In genomic region chr1:77874804-77875445, GRCh38 we compare ENCODE assay signal across 23 cellular contexts. TPM values are rescaled to one million over a fixed set of nuclear protein-coding genes. Genes with fewer than 3 reads are reported as not detected.
DNase-seq lines count a peak whose midpoint lies in the region; ATAC-seq and TF ChIP-seq lines count a peak whose summit lies in the region.
"Had no signal": no experiment of that assay in that cellular context is flagged by ENCODE, and none has a peak within 500 bp of the region (broad histone marks: within the 10 kb centered on the region; RNA-seq: fewer than 3 reads in every experiment).

No MANE protein-coding gene starts in this region.

- no peaks in the 10 kb centered on the region for H3K27me3 ChIP-seq in A673 (replicated peaks; ENCODE audit: insufficient read depth, low read depth, low read length, poor library complexity)
- H3K27me3 ChIP-seq in GM23338 (ENCODE audit: insufficient read depth) = no peaks in the 10 kb centered on the region
- H3K27me3 ChIP-seq in psoas muscle (ENCODE audit: insufficient read depth in 3 of 3, low read length in 2 of 3) = no peaks in the 10 kb centered on the region
- H3K27me3 ChIP-seq: adrenal gland, right lobe of liver, vagina had no signal

- intact Hi-C loops in A673 (cut with micrococcal nuclease; ENCODE audit: unreplicated experiment) = no loop called here
- intact Hi-C loops in psoas muscle (cut with DNase I) = no loop called here

- ATAC-seq in GM23338 = no peak
- ATAC-seq in psoas muscle = no peak
- ATAC-seq: A549; activated CD8-positive, alpha-beta T cell treated with anti-CD3 and anti-CD28 coated beads for 36 hours; left colon; mucosa of descending colon; right lobe of liver had no signal

- H3K4me2 ChIP-seq in GM23338 = no peak overlapping the region
- H3K4me2 ChIP-seq: A549 had no signal

- POLR2A ChIA-PET in A673 (lab: Charles Lee; ENCODE audit: low non-redundant PET) = no interaction called here

- H3K36me3 ChIP-seq in A673 (ENCODE audit: insufficient read depth, low read length, poor library complexity, severe bottlenecking) (no peaks in the 10 kb centered on the region), GM23338 (ENCODE audit: insufficient read depth) (no peaks in the 10 kb centered on the region), psoas muscle (ENCODE audit: insufficient read depth in 1 of 2, low read depth in 1 of 2) (peaks cover 0 to 11% of the 10 kb centered on the region in 2 donors)
- H3K36me3 ChIP-seq: adrenal gland, right lobe of liver, vagina had no signal

- H3K9me3 ChIP-seq in A673 (ENCODE audit: low read depth, low read length, poor library complexity, severe bottlenecking) (no peaks in the 10 kb centered on the region), psoas muscle (no peaks in the 10 kb centered on the region)
- H3K9me3 ChIP-seq: A549, adrenal gland, mucosa of descending colon, right lobe of liver, vagina had no signal

- H3K27ac Mint-ChIP-seq in GM23338 = no peak overlapping the region
- H3K27ac Mint-ChIP-seq: activated CD8-positive, alpha-beta T cell treated with anti-CD3 and anti-CD28 coated beads for 36 hours; CD4-positive, CD25-positive, alpha-beta regulatory T cell had no signal

- H3K36me3 Mint-ChIP-seq in GM23338 (ENCODE audit: low read depth) = peaks cover 9% of the 10 kb centered on the region; the same call in 1 of the 3 replicates

- CTCF ChIA-PET in A673 (lab: Charles Lee) = no interaction called here

- no peak overlapping the region for H3K4me3 Mint-ChIP-seq in GM23338
- H3K4me3 Mint-ChIP-seq: activated CD8-positive, alpha-beta T cell treated with anti-CD3 and anti-CD28 coated beads for 36 hours; CD4-positive, CD25-positive, alpha-beta regulatory T cell had no signal

- no peak overlapping the region for H3K27ac ChIP-seq in A673 (ENCODE audit: low read depth, low read length, poor library complexity, severe bottlenecking)
- H3K27ac ChIP-seq in GM23338 (ENCODE audit: low read depth) = no peak overlapping the region
- H3K27ac ChIP-seq in psoas muscle = no peak overlapping the region
- H3K27ac ChIP-seq: A549, adrenal gland, right lobe of liver, vagina, VCaP had no signal

- TF ChIP-seq CTCF in A673 (conservative IDR thresholded peaks at IDR 0.05; ENCODE audit: low read depth, low read length) = no peak
- TF ChIP-seq CTCF in foreskin fibroblast (IDR thresholded peaks at IDR 0.05; ENCODE audit: low read depth, low read length) = no peak
- no peak for TF ChIP-seq CTCF in GM23338 (conservative IDR thresholded peaks at IDR 0.05; ENCODE audit: low read depth in 2 of 2)
- no peak for TF ChIP-seq CTCF in psoas muscle (IDR thresholded peaks at IDR 0.05)

- no peaks in the 10 kb centered on the region for H4K20me1 ChIP-seq in GM23338 (replicated peaks; ENCODE audit: insufficient read depth)

- no peaks in the 10 kb centered on the region for H3K4me1 Mint-ChIP-seq in GM23338
- H3K4me1 Mint-ChIP-seq: CD4-positive, CD25-positive, alpha-beta regulatory T cell had no signal

- WGBS in psoas muscle, 3 donors = 97 to 99% (median 99%) methylated on average over 4 of the region's 4 CpGs

- no TSS peak for BruUV-seq in A673 (replicated peaks; lab: Mats Ljungman, UMichigan)

- no peak overlapping the region for H2AFZ ChIP-seq in GM23338

- H3K9me3 Mint-ChIP-seq in GM23338 = peaks cover 5% of the 10 kb centered on the region; the same call in 1 of the 3 replicates
- H3K9me3 Mint-ChIP-seq: activated CD8-positive, alpha-beta T cell treated with anti-CD3 and anti-CD28 coated beads for 36 hours; CD4-positive, CD25-positive, alpha-beta regulatory T cell had no signal

- no peaks in the 10 kb centered on the region for H3K27me3 Mint-ChIP-seq in GM23338 (ENCODE audit: insufficient read depth, low read depth, poor library complexity)
- H3K27me3 Mint-ChIP-seq: activated CD8-positive, alpha-beta T cell treated with anti-CD3 and anti-CD28 coated beads for 36 hours; CD4-positive, CD25-positive, alpha-beta regulatory T cell had no signal

- no peaks in the 10 kb centered on the region for H3K9me2 ChIP-seq in GM23338 (ENCODE audit: insufficient read depth)

- H3K4me1 ChIP-seq in A673 (ENCODE audit: insufficient read depth, low read length, poor library complexity, severe bottlenecking) (no peaks in the 10 kb centered on the region), GM23338 (ENCODE audit: insufficient read depth) (no peaks in the 10 kb centered on the region), psoas muscle (no peaks in the 10 kb centered on the region)
- H3K4me1 ChIP-seq: adrenal gland, right lobe of liver, vagina had no signal

- peak; percentile 21 for DNase-seq in A673 (ENCODE audit: low spot score)
- DNase-seq in HPDE6-E6E7 (ENCODE audit: extremely low spot score) = peak; percentile 25
- peak; percentile 36 for DNase-seq in amniotic epithelial cell (ENCODE audit: low read depth)
- DNase-seq in foreskin fibroblast = peak; percentile 47 to 71
- DNase-seq in GM23338 (ENCODE audit: low spot score) = no peak
- DNase-seq in kidney glomerular epithelial cell (lab: John Stamatoyannopoulos, UW) = no peak
- no peak for DNase-seq in activated CD8-positive, alpha-beta memory T cell treated with anti-CD3 and anti-CD28 coated beads, Interleukin-2, amount 50 U/mL, for 48 hours
- DNase-seq in psoas muscle = no peak
- DNase-seq: activated CD8-positive, alpha-beta T cell treated with anti-CD3 and anti-CD28 coated beads for 36 hours; adrenal gland; CD4-positive, CD25-positive, alpha-beta regulatory T cell; cortex of kidney; GOT3; hypothalamus; left colon; mucosa of descending colon; NCI-H1694 treated with DMSO at 0.1 percent for 48 hours; right lobe of liver; stimulated activated CD4-positive, alpha-beta T cell treated with anti-CD3 and anti-CD28 coated beads, Interleukin-1b, Interleukin-23, amount 100 ng/mL, for 48 hours had no signal

- H3K4me3 ChIP-seq in A673 (ENCODE audit: low read depth, low read length, poor library complexity, severe bottlenecking) (no peak overlapping the region), foreskin fibroblast (ENCODE audit: low read depth in 1 of 2, low read length in 2 of 2) (no peak overlapping the region), GM23338 (no peak overlapping the region), psoas muscle (no peak overlapping the region)
- H3K4me3 ChIP-seq: A549, adrenal gland, mucosa of descending colon, right lobe of liver, vagina had no signal

- H3F3A ChIP-seq in GM23338 (replicated peaks; ENCODE audit: low read depth) = no peaks in the 10 kb centered on the region

- no peaks in the 10 kb centered on the region for H3K79me2 ChIP-seq in GM23338 (replicated peaks; ENCODE audit: insufficient read depth)

RNA-seq across cellular contexts. Expression of gene NEXN, which starts 13.5 kb away (rescaled TPM):
- total RNA-seq in A673 (2021) (0.45 and 0.70 TPM in 2 replicates), psoas muscle (100 to 1,000 TPM; 161 to 541 (median 362) TPM)
- 2.6 and 3.8 TPM in 2 replicates for total RNA-seq in GM23338 (2014; rRNA removed; shearing (Covaris generic))
- polyA plus RNA-seq in GM23338 (2016; fragmentation: Nextera tagmentation; extraction: Ambion mirVana) (11.8 and 12.2 TPM in 2 replicates), psoas muscle (100 to 1,000 TPM in 2 of 3 donors, 10 to 100 TPM in 1; 31.6 to 497 (median 321) TPM)
- total RNA-seq: HT-29 had no signal

Comparison
In these comparisons a context has a peak if more than half of its experiments do, and no peak if none do; other contexts are left out.
1. DNase-seq: peak in A673 (single experiment), HPDE6-E6E7 (single experiment), amniotic epithelial cell (single experiment) and foreskin fibroblast (2 of 2); none in GM23338 (single experiment), kidney glomerular epithelial cell (single experiment), activated CD8-positive, alpha-beta memory T cell treated with anti-CD3 and anti-CD28 coated beads, Interleukin-2, amount 50 U/mL, for 48 hours (single experiment) and psoas muscle (0 of 2).
2. RNA of gene NEXN, which starts 13.5 kb away (total RNA-seq): 161 to 541 TPM in psoas muscle; 2.6 to 3.8 TPM in GM23338 and 0.45 to 0.70 TPM in A673; every median in the first group is over 10 times any median in the second.